ENCODE assay signal across 27 cellular contexts in genomic region chr19:39196320-39196719, GRCh38. TPM values are rescaled to one million over a fixed set of nuclear protein-coding genes. Genes with fewer than 3 reads are reported as not detected.
DNase-seq lines count a peak whose midpoint lies in the region; ATAC-seq and TF ChIP-seq lines count a peak whose summit lies in the region.
"Had no signal": no experiment of that assay in that cellular context is flagged by ENCODE, and none has a peak within 500 bp of the region (broad histone marks: within the 10 kb centered on the region; RNA-seq: fewer than 3 reads in every experiment).

No MANE protein-coding gene starts in this region.

- H3K27me3 ChIP-seq in BLaER1 (peaks cover 44% of the 10 kb centered on the region), HUES6 (ENCODE audit: control insufficient read depth, insufficient read depth, low read length) (peaks cover 62% of the 10 kb centered on the region), gastrocnemius medialis (peaks cover 47 to 67% (median 60%) of the 10 kb centered on the region in 3 donors)
- H3K27me3 ChIP-seq: testis had no signal

- peak overlapping the region; percentile 73 for H3K4me2 ChIP-seq in BLaER1

- peaks cover 1% of the 10 kb centered on the region for H3K36me3 Mint-ChIP-seq in chondrocyte (ENCODE audit: low read depth)
- H3K36me3 Mint-ChIP-seq in mesothelial cell of epicardium, result no peaks in the 10 kb centered on the region
- H3K36me3 Mint-ChIP-seq: stimulated activated naive B cell treated with anti-CD40 and anti-IgM and Interleukin-4, amounts not matched to agents 10 μg/mL and 1 μg/mL and 100 μg/mL, for 72 hours had no signal

- H3K9me3 ChIP-seq in BLaER1 (no peaks in the 10 kb centered on the region), HUES6 (ENCODE audit: control insufficient read depth, insufficient read depth, low read depth, low read length) (no peaks in the 10 kb centered on the region), gastrocnemius medialis (no peaks in the 10 kb centered on the region)
- H3K9me3 ChIP-seq: gastroesophageal sphincter, testis, uterus had no signal

- no peak for ATAC-seq in gastrocnemius medialis
- ATAC-seq: activated CD4-positive, CD25-positive, alpha-beta regulatory T cell treated with anti-CD3 and anti-CD28 coated beads, Interleukin-2, amount 50 U/mL, for 24 hours; gastroesophageal sphincter had no signal

- H3K36me3 ChIP-seq in BLaER1 (no peaks in the 10 kb centered on the region), HUES6 (ENCODE audit: control insufficient read depth, insufficient read depth, low read length) (no peaks in the 10 kb centered on the region), gastrocnemius medialis (no peaks in the 10 kb centered on the region)
- H3K36me3 ChIP-seq: gastroesophageal sphincter, uterus had no signal

- in situ Hi-C loops in gastrocnemius medialis (cut with MboI; ENCODE audit: low sequenced_read_pairs in 4 of 4), result no loop called here

- no peak for DNase-seq in chondrocyte (ENCODE audit: low spot score)
- DNase-seq in mesothelial cell of epicardium (ENCODE audit: low spot score in 2 of 2, unreplicated experiment in 2 of 2), result no peak
- no peak for DNase-seq in medulla oblongata (ENCODE audit: extremely low spot score)
- no peak for DNase-seq in activated naive CD4-positive, alpha-beta T cell (lab: John Stamatoyannopoulos, UW)
- DNase-seq in head of caudate nucleus, result no peak
- DNase-seq in gastrocnemius medialis, result no peak
- DNase-seq: ACHN; activated CD4-positive, alpha-beta memory T cell treated with anti-CD3 and anti-CD28 coated beads, Interleukin-2, amount 10 ng/mL, durations not matched to agents 7 days and 5 days; activated effector memory CD4-positive, alpha-beta T cell treated with Interleukin-2 at 50 U/mL for 16 hours; C1 segment of cervical spinal cord; effector CD4-positive, alpha-beta T cell; kidney; NCI-H2081 treated with DMSO at 0.1 percent for 48 hours; occipital lobe; SHP77 treated with DMSO at 0.1 percent for 48 hours; stimulated activated CD4-positive, alpha-beta T cell treated with anti-CD3 and anti-CD28 coated beads, Interleukin-2, amount 100 ng/mL, for 24 hours; stimulated activated naive B cell treated with anti-CD40 and anti-IgM and Interleukin-4, amounts not matched to agents 10 μg/mL and 1 μg/mL and 100 μg/mL, for 72 hours; testis; uterus had no signal

- H3K9me3 Mint-ChIP-seq in chondrocyte (ENCODE audit: low read depth) (no peaks in the 10 kb centered on the region), mesothelial cell of epicardium (no peaks in the 10 kb centered on the region)
- H3K9me3 Mint-ChIP-seq: activated CD4-positive, alpha-beta memory T cell treated with anti-CD3 and anti-CD28 coated beads, Interleukin-2, amount 10 ng/mL, durations not matched to agents 7 days and 5 days; stimulated activated naive B cell treated with anti-CD40 and anti-IgM and Interleukin-4, amounts not matched to agents 10 μg/mL and 1 μg/mL and 100 μg/mL, for 72 hours had no signal

- TF ChIP-seq POLR2A in gastrocnemius medialis (IDR thresholded peaks at IDR 0.05), result no peak

- TF ChIP-seq CTCF in chondrocyte (IDR thresholded peaks at IDR 0.05) (no peak), mesothelial cell of epicardium (IDR thresholded peaks at IDR 0.05; ENCODE audit: unreplicated experiment) (no peak), gastrocnemius medialis (IDR thresholded peaks at IDR 0.05 in 4 of 5, conservative IDR thresholded peaks at IDR 0.05 in 1 of 5) (no peak)

- H3K4me3 Mint-ChIP-seq in chondrocyte (ENCODE audit: unreplicated experiment) (peak overlapping the region; percentile 25), mesothelial cell of epicardium (peak overlapping the region; percentile 30)
- H3K4me3 Mint-ChIP-seq: activated CD4-positive, alpha-beta memory T cell treated with anti-CD3 and anti-CD28 coated beads, Interleukin-2, amount 10 ng/mL, durations not matched to agents 7 days and 5 days; stimulated activated naive B cell treated with anti-CD40 and anti-IgM and Interleukin-4, amounts not matched to agents 10 μg/mL and 1 μg/mL and 100 μg/mL, for 72 hours had no signal

- H3K27ac Mint-ChIP-seq in chondrocyte (ENCODE audit: unreplicated experiment) (no peak overlapping the region), mesothelial cell of epicardium (no peak overlapping the region)
- H3K27ac Mint-ChIP-seq: activated CD4-positive, alpha-beta memory T cell treated with anti-CD3 and anti-CD28 coated beads, Interleukin-2, amount 10 ng/mL, durations not matched to agents 7 days and 5 days; stimulated activated naive B cell treated with anti-CD40 and anti-IgM and Interleukin-4, amounts not matched to agents 10 μg/mL and 1 μg/mL and 100 μg/mL, for 72 hours had no signal

- H3K27me3 Mint-ChIP-seq in chondrocyte (ENCODE audit: low read depth) (peaks cover 55% of the 10 kb centered on the region), mesothelial cell of epicardium (ENCODE audit: low read depth) (peaks cover 43% of the 10 kb centered on the region)

- H3K9ac ChIP-seq in BLaER1 (no peak overlapping the region), HUES6 (ENCODE audit: low read length) (no peak overlapping the region)

- peaks cover 33% of the 10 kb centered on the region for H3K4me1 ChIP-seq in BLaER1
- peaks cover 12% of the 10 kb centered on the region for H3K4me1 ChIP-seq in HUES6 (ENCODE audit: control insufficient read depth, insufficient read depth, low read length)
- H3K4me1 ChIP-seq in gastrocnemius medialis, result no peaks in the 10 kb centered on the region
- H3K4me1 ChIP-seq: uterus had no signal

- H3K4me1 Mint-ChIP-seq in chondrocyte (ENCODE audit: low read depth) (peaks cover 12% of the 10 kb centered on the region), mesothelial cell of epicardium (peaks cover 32% of the 10 kb centered on the region)

- no peak overlapping the region for H3K27ac ChIP-seq in BLaER1
- H3K27ac ChIP-seq in HUES6 (ENCODE audit: low read depth, low read length), result no peak overlapping the region
- no peak overlapping the region for H3K27ac ChIP-seq in gastrocnemius medialis
- H3K27ac ChIP-seq: gastroesophageal sphincter, testis, uterus had no signal

- no peaks in the 10 kb centered on the region; the same call in 1 of the 2 replicates for H4K20me1 ChIP-seq in BLaER1

- intact Hi-C loops in head of caudate nucleus (cut with DNase I), result no loop called here
- intact Hi-C loops in gastrocnemius medialis (cut with DNase I; ENCODE audit: low total_unique reads), result no loop called here

- H3K4me3 ChIP-seq in BLaER1, result no peak overlapping the region
- H3K4me3 ChIP-seq in HUES6 (ENCODE audit: low read depth, low read length), result peak overlapping the region; percentile 60; the same call in 1 of the 2 replicates
- H3K4me3 ChIP-seq in gastrocnemius medialis, result no peak overlapping the region
- H3K4me3 ChIP-seq: lung, testis, uterus had no signal

RNA-seq across cellular contexts. Expression of gene NCCRP1, which starts 0.4 kb away (rescaled TPM):
- total RNA-seq in chondrocyte (not detected in 3 replicates), mesothelial cell of epicardium (11.7 to 14.8 TPM (median 12.2 TPM) in 3 replicates), gastrocnemius medialis (not detected)
- total RNA-seq: activated CD4-positive, alpha-beta memory T cell treated with anti-CD3 and anti-CD28 coated beads, Interleukin-2, amount 10 ng/mL, durations not matched to agents 7 days and 5 days; M059J; occipital lobe; uterus had no signal

RNA-seq across cellular contexts. Expression of gene SYCN, which starts 7.7 kb away (rescaled TPM):
- total RNA-seq in chondrocyte (not detected in 3 replicates), mesothelial cell of epicardium (not detected in 3 replicates), gastrocnemius medialis (not detected)
- total RNA-seq: activated CD4-positive, alpha-beta memory T cell treated with anti-CD3 and anti-CD28 coated beads, Interleukin-2, amount 10 ng/mL, durations not matched to agents 7 days and 5 days; esophagus mucosa; gastroesophageal sphincter; kidney; lung; M059J; occipital lobe; renal cortical epithelial cell; uterus had no signal

RNA-seq across cellular contexts. Expression of gene IFNL3, which starts 48.5 kb away (rescaled TPM):
- not detected in 3 replicates for total RNA-seq in chondrocyte
- total RNA-seq in mesothelial cell of epicardium, result not detected in 3 replicates
- total RNA-seq in gastrocnemius medialis, result not detected
- total RNA-seq: activated CD4-positive, alpha-beta memory T cell treated with anti-CD3 and anti-CD28 coated beads, Interleukin-2, amount 10 ng/mL, durations not matched to agents 7 days and 5 days; esophagus mucosa; gastroesophageal sphincter; kidney; lung; M059J; occipital lobe; renal cortical epithelial cell; testis; uterus had no signal

RNA-seq across cellular contexts. Expression of gene IFNL4, which starts 52.3 kb away (rescaled TPM):
- total RNA-seq in chondrocyte, result not detected in 3 replicates
- total RNA-seq in mesothelial cell of epicardium, result 0.14 to 0.74 TPM (median 0.40 TPM) in 3 replicates
- not detected for total RNA-seq in gastrocnemius medialis
- total RNA-seq: activated CD4-positive, alpha-beta memory T cell treated with anti-CD3 and anti-CD28 coated beads, Interleukin-2, amount 10 ng/mL, durations not matched to agents 7 days and 5 days; esophagus mucosa; gastroesophageal sphincter; kidney; lung; M059J; occipital lobe; renal cortical epithelial cell; testis had no signal

Comparison
In these comparisons a context has a peak if more than half of its experiments do, and no peak if none do; other contexts are left out.
1. RNA of gene NCCRP1, which starts 0.4 kb away (total RNA-seq): 11.7 to 14.8 TPM in mesothelial cell of epicardium; not detected in chondrocyte and not detected in gastrocnemius medialis; every median in the first group is over 10 times any median in the second.